ENCODE assay signal across 1 cellular context in genomic region chr2:73233154-73233931, GRCh38.
A peak's percentile ranks its signal among the peaks of the same experiment; 100 is the strongest.
TF ChIP-seq lines count a peak whose summit lies in the region.

TSS of gene PRADC1 (minus strand) at chr2:73233239. CDS start at chr2:73233160, 79 bp downstream.

TF ChIP-seq in WTC11, 78 proteins besides CTCF, POLR2A, EP300 and RAD21 (continued from another document and continues in another):
- TF ChIP-seq ZNF532 (CRISPR knock-in tag; IDR thresholded peaks at IDR 0.05; ENCODE audit: borderline replicate concordance) (no peak), ATF6 (CRISPR knock-in tag; IDR thresholded peaks at IDR 0.05) (no peak), ZNF121 (CRISPR knock-in tag; IDR thresholded peaks at IDR 0.05) (no peak), MAX (CRISPR knock-in tag; IDR thresholded peaks at IDR 0.05) (peak; percentile 80; the same call in 1 of the 2 replicates), JAZF1 (CRISPR knock-in tag; IDR thresholded peaks at IDR 0.05) (no peak), EMX1 (CRISPR knock-in tag; IDR thresholded peaks at IDR 0.05) (no peak), AR (CRISPR knock-in tag; IDR thresholded peaks at IDR 0.05) (no peak), ZNF396 (CRISPR knock-in tag; IDR thresholded peaks at IDR 0.05; ENCODE audit: borderline replicate concordance) (no peak), FOXJ3 (CRISPR knock-in tag; IDR thresholded peaks at IDR 0.05; ENCODE audit: borderline replicate concordance) (no peak), USF2 (CRISPR knock-in tag; IDR thresholded peaks at IDR 0.05) (no peak), RORB (CRISPR knock-in tag; IDR thresholded peaks at IDR 0.05) (no peak), CREM (CRISPR knock-in tag; IDR thresholded peaks at IDR 0.05) (0 out of 2 replicates have a peak, but pooled peaks have one; percentile 45), RELA (CRISPR knock-in tag; IDR thresholded peaks at IDR 0.05; ENCODE audit: borderline replicate concordance) (0 out of 2 replicates have a peak, but pooled peaks have one; percentile 14), ERG (CRISPR knock-in tag; IDR thresholded peaks at IDR 0.05) (no peak), ZNF423 (CRISPR knock-in tag; IDR thresholded peaks at IDR 0.05) (0 out of 2 replicates have a peak, but pooled peaks have one; percentile 6), PREB (CRISPR knock-in tag; IDR thresholded peaks at IDR 0.05; ENCODE audit: borderline replicate concordance) (no peak), ZNF263 (CRISPR knock-in tag; IDR thresholded peaks at IDR 0.05; ENCODE audit: low read depth) (peak; percentile 73; the same call in 1 of the 2 replicates), E2F1 (CRISPR knock-in tag; IDR thresholded peaks at IDR 0.05) (no peak), HMGXB4 (CRISPR knock-in tag; IDR thresholded peaks at IDR 0.05) (no peak), ZNF317 (CRISPR knock-in tag; IDR thresholded peaks at IDR 0.05; ENCODE audit: borderline replicate concordance, low read depth) (no peak), HMGA2 (CRISPR knock-in tag; IDR thresholded peaks at IDR 0.05) (no peak), SMAD4 (CRISPR knock-in tag; IDR thresholded peaks at IDR 0.05) (no peak), ATF3 (CRISPR knock-in tag; conservative IDR thresholded peaks at IDR 0.05) (no peak), TCF7 (CRISPR knock-in tag; IDR thresholded peaks at IDR 0.05; ENCODE audit: low read depth) (no peak), ZNF512 (CRISPR knock-in tag; IDR thresholded peaks at IDR 0.05; ENCODE audit: borderline replicate concordance) (no peak), FOXP4 (CRISPR knock-in tag; IDR thresholded peaks at IDR 0.05) (no peak; the same call in 1 of the 2 replicates), ZNF671 (CRISPR knock-in tag; IDR thresholded peaks at IDR 0.05) (no peak), GRHL2 (CRISPR knock-in tag; IDR thresholded peaks at IDR 0.05; ENCODE audit: insufficient replicate concordance, severe bottlenecking) (no peak), MXD4 (CRISPR knock-in tag; IDR thresholded peaks at IDR 0.05; ENCODE audit: borderline replicate concordance) (no peak), ZNF281 (CRISPR knock-in tag; IDR thresholded peaks at IDR 0.05) (no peak)
